In genomic region chr22:46379301-46379930, GRCh38 we compare ENCODE assay signal across 19 cellular contexts. TPM values are rescaled to one million over a fixed set of nuclear protein-coding genes. Genes with fewer than 3 reads are reported as not detected.
DNase-seq lines count a peak whose midpoint lies in the region; ATAC-seq and TF ChIP-seq lines count a peak whose summit lies in the region.
"Had no signal": no experiment of that assay in that cellular context is flagged by ENCODE, and none has a peak within 500 bp of the region (broad histone marks: within the 10 kb centered on the region; RNA-seq: fewer than 3 reads in every experiment).

No MANE protein-coding gene starts in this region.

- ATAC-seq in left ventricle myocardium superior (no peak), Right ventricle myocardium superior (ENCODE audit: poor library complexity) (no peak), GM19351 (IDR thresholded peaks at IDR 0.05; ENCODE audit: unreplicated experiment) (no peak)
- no peak for ATAC-seq in CD4-positive, alpha-beta T cell (ENCODE audit: poor library complexity)
- ATAC-seq: foreskin keratinocyte had no signal

- CTCF ChIA-PET in GM10248 (lab: Yijun Ruan, JAX): interaction anchor here (2.5 kb wide), 1 partner anchor 12 kb away, joined by 8 read pairs; no protein-coding TSS in a partner anchor
- CTCF ChIA-PET in CD4-positive, alpha-beta T cell (lab: Charles Lee): no interaction called here

- H3K9me3 Mint-ChIP-seq in CD4-positive, alpha-beta T cell: peaks cover 2% of the 10 kb centered on the region

- H3K36me3 Mint-ChIP-seq in CD4-positive, alpha-beta T cell (ENCODE audit: low read depth): no peaks in the 10 kb centered on the region

- no peaks in the 10 kb centered on the region for H3K27me3 ChIP-seq in CD4-positive, alpha-beta T cell (ENCODE audit: control insufficient read depth, insufficient read depth, low read length)
- H3K27me3 ChIP-seq: foreskin keratinocyte, ovary had no signal

- H3K9me3 ChIP-seq in CD4-positive, alpha-beta T cell (ENCODE audit: control insufficient read depth, low read length): peaks cover 12% of the 10 kb centered on the region
- H3K9me3 ChIP-seq: ovary had no signal

- peaks cover 5% of the 10 kb centered on the region for H3K4me1 Mint-ChIP-seq in CD4-positive, alpha-beta T cell (ENCODE audit: low read depth)

- no peak overlapping the region for H3K27ac ChIP-seq in CD4-positive, alpha-beta T cell (ENCODE audit: low read depth, low read length)
- H3K27ac ChIP-seq: foreskin keratinocyte, ovary, skin epidermis, tibial artery had no signal

- DNase-seq in left ventricle myocardium superior: peak; percentile 15
- no peak for DNase-seq in Right ventricle myocardium superior
- DNase-seq in glomerular visceral epithelial cell (ENCODE audit: extremely low spot score): peak; percentile 77
- peak; percentile 57 for DNase-seq in mucosa of gallbladder (ENCODE audit: low spot score)
- DNase-seq in SW 1271 (lab: John Stamatoyannopoulos, UW): no peak
- DNase-seq in GM10248 (ENCODE audit: extremely low spot score): no peak
- no peak for DNase-seq in CD4-positive, alpha-beta T cell
- DNase-seq: activated CD4-positive, CD25-positive, alpha-beta regulatory T cell; activated gamma-delta T cell; amniotic stem cell; foreskin keratinocyte; NCI-H1092; NCI-H2171; ovary had no signal

- POLR2A ChIA-PET in GM10248 (lab: Yijun Ruan, JAX): no interaction called here
- POLR2A ChIA-PET in CD4-positive, alpha-beta T cell (lab: Charles Lee): no interaction called here

- no peak overlapping the region for H3K4me3 Mint-ChIP-seq in CD4-positive, alpha-beta T cell
- H3K4me3 Mint-ChIP-seq: memory B cell had no signal

- intact Hi-C loops in left ventricle myocardium superior (cut with micrococcal nuclease): no loop called here
- intact Hi-C loops in Right ventricle myocardium superior (cut with DNase I): no loop called here
- intact Hi-C loops in CD4-positive, alpha-beta T cell (cut with DNase I, micrococcal nuclease): no loop called here

- H3K27ac Mint-ChIP-seq in CD4-positive, alpha-beta T cell: no peak overlapping the region
- H3K27ac Mint-ChIP-seq: CD14-positive monocyte, memory B cell had no signal

- TF ChIP-seq CTCF in GM10248 (IDR thresholded peaks at IDR 0.05; ENCODE audit: control extremely low read depth, extremely low read depth, low read depth, missing control alignments): no peak
- TF ChIP-seq CTCF in CD4-positive, alpha-beta T cell (IDR thresholded peaks at IDR 0.05): no peak

- no peaks in the 10 kb centered on the region for H3K27me3 Mint-ChIP-seq in CD4-positive, alpha-beta T cell
- H3K27me3 Mint-ChIP-seq: memory B cell had no signal

RNA-seq across cellular contexts. Expression of gene TRMU, which starts 43.9 kb away (rescaled TPM):
- total RNA-seq in left ventricle myocardium superior (44.0 TPM), Right ventricle myocardium superior (37.7 TPM), mucosa of gallbladder (43.5 TPM)
- total RNA-seq in CD4-positive, alpha-beta T cell: 10 to 100 TPM; 65.2 to 65.4 TPM

Comparison
In these comparisons a context has a peak if more than half of its experiments do, and no peak if none do; other contexts are left out.
1. DNase-seq: peak in left ventricle myocardium superior (single experiment), glomerular visceral epithelial cell (single experiment) and mucosa of gallbladder (single experiment); none in Right ventricle myocardium superior (single experiment), SW 1271 (0 of 2), GM10248 (single experiment) and CD4-positive, alpha-beta T cell (0 of 10).